8 cellular contexts compared by ENCODE assay signal in genomic region chr12:109713187-109713984, GRCh38. TPM values are rescaled to one million over a fixed set of nuclear protein-coding genes. Genes with fewer than 3 reads are reported as not detected.
DNase-seq lines count a peak whose midpoint lies in the region; ATAC-seq, FAIRE-seq and TF ChIP-seq lines count a peak whose summit lies in the region.

Gene FAM222A, plus strand, starts transcription at chr12:109713825. Its CDS starts 30,322 bp downstream, at chr12:109744147.

- H3K4me3 ChIP-seq in BE2C (ENCODE audit: low read depth, low read length), result peak within 1 kb of the TSS; percentile 99

- peak; percentile 93 for FAIRE-seq in GM19239 (lab: Jason Lieb, UNC)
- peak; percentile 55 for FAIRE-seq in colon (lab: Jason Lieb, UNC)

- peak; percentile 98 for DNase-seq in BE2C
- DNase-seq in GM19239 (ENCODE audit: insufficient read length, low spot score), result peak; percentile 98
- DNase-seq in NCI-H524 (lab: John Stamatoyannopoulos, UW), result peak; percentile 93 to 97
- peak; percentile 96 to 97 for DNase-seq in activated CD4-positive, alpha-beta T cell treated with anti-CD3 and anti-CD28 coated beads for 4 hours
- peak; percentile 96 for DNase-seq in kidney tubule cell (ENCODE audit: low spot score)
- DNase-seq in stimulated activated CD4-positive, alpha-beta T cell treated with anti-CD3 and anti-CD28 coated beads, Interleukin-1b, Interleukin-23, amount 100 ng/mL, for 1 hour (ENCODE audit: low read depth in 2 of 2), result peak; percentile 91 to 93

- ATAC-seq in HG03442 (IDR thresholded peaks at IDR 0.05; ENCODE audit: unreplicated experiment), result peak; percentile 87

- TF ChIP-seq CTCF in BE2C (IDR thresholded peaks at IDR 0.05; ENCODE audit: low read depth, low read length), result peak; percentile 12; the same call in 1 of the 2 replicates

- peaks cover 36% of the 10 kb centered on the region for H3K36me3 ChIP-seq in BE2C

- H3K9me3 ChIP-seq in BE2C, result no peaks in the 10 kb centered on the region

- peaks cover 11% of the 10 kb centered on the region for H3K4me1 ChIP-seq in BE2C

- no peaks in the 10 kb centered on the region for H3K27me3 ChIP-seq in BE2C

RNA-seq across cellular contexts. Expression of gene FAM222A, which starts in this region (rescaled TPM):
- 227 TPM for polyA plus RNA-seq in BE2C (2012; ENCODE audit: insufficient read depth, insufficient read length, low read depth)

Comparison
In these comparisons a context has a peak if more than half of its experiments do, and no peak if none do; other contexts are left out.
1. Peak in every context shown above with its lines: DNase-seq, ATAC-seq and H3K4me3 ChIP-seq.